ENCODE assay signal across 22 cellular contexts in genomic region chr12:113254298-113254697, GRCh38. TPM values are rescaled to one million over a fixed set of nuclear protein-coding genes. Genes with fewer than 3 reads are reported as not detected.
DNase-seq lines count a peak whose midpoint lies in the region; ATAC-seq, FAIRE-seq and TF ChIP-seq lines count a peak whose summit lies in the region.
"Had no signal": no experiment of that assay in that cellular context is flagged by ENCODE, and none has a peak within 500 bp of the region (broad histone marks: within the 10 kb centered on the region; RNA-seq: fewer than 3 reads in every experiment).

No MANE protein-coding gene starts in this region.

- H3K27ac ChIP-seq in left ventricle myocardium inferior (replicated peaks): peak overlapping the region; percentile 99
- H3K27ac ChIP-seq in K562 (ENCODE audit: extremely low read depth, low read depth, low read length): no peak overlapping the region
- H3K27ac ChIP-seq in gastrocnemius medialis: peak overlapping the region in 3 of 4 donors; percentile 93 to 99 (median 98)
- H3K27ac ChIP-seq: 22Rv1; A549; BLaER1 treated with 17β-estradiol and CSF1 and Interleukin-3, amounts not matched to agents 10 nM and 100 nM; C4-2B had no signal

- in situ Hi-C loops in K562 (cut with MboI): no loop called here
- in situ Hi-C loops in gastrocnemius medialis (cut with MboI; ENCODE audit: low sequenced_read_pairs in 4 of 4): no loop called here

- no peak for TF ChIP-seq CTCF in left ventricle myocardium inferior (IDR thresholded peaks at IDR 0.05; ENCODE audit: borderline replicate concordance)
- TF ChIP-seq CTCF in K562 (IDR thresholded peaks at IDR 0.05 in 2 of 3, conservative IDR thresholded peaks at IDR 0.05 in 1 of 3; ENCODE audit: insufficient read depth in 2 of 3, low read depth in 1 of 3, low read length in 3 of 3): no peak
- TF ChIP-seq CTCF in gastrocnemius medialis (IDR thresholded peaks at IDR 0.05 in 4 of 5, conservative IDR thresholded peaks at IDR 0.05 in 1 of 5): no peak

- H3K4me1 ChIP-seq in left ventricle myocardium inferior: peaks cover 73% of the 10 kb centered on the region
- H3K4me1 ChIP-seq in K562 (replicated peaks in 1 of 2; ENCODE audit: control insufficient read depth in 2 of 2, insufficient read depth in 2 of 2, low read length in 2 of 2): peaks cover 0 to 2% of the 10 kb centered on the region in 2 experiments; a peak in 1 of 5 replicates
- peaks cover 22 to 32% of the 10 kb centered on the region in 2 donors for H3K4me1 ChIP-seq in gastrocnemius medialis
- H3K4me1 ChIP-seq: A549 had no signal

- no peak overlapping the region for H3K4me2 ChIP-seq in K562 (ENCODE audit: insufficient read depth, low read length)
- H3K4me2 ChIP-seq: A549 had no signal

- TF ChIP-seq POLR2A in K562 (conservative IDR thresholded peaks at IDR 0.05) (no peak), gastrocnemius medialis (IDR thresholded peaks at IDR 0.05) (no peak)

- CTCF ChIA-PET in K562 (lab: Yijun Ruan, JAX; ENCODE audit: low intra/inter-chr PET ratio): no interaction called here

- no peak for TF ChIP-seq RAD21 in K562 (CRISPR knock-in tag; conservative IDR thresholded peaks at IDR 0.05 in 1 of 2, IDR thresholded peaks at IDR 0.05 in 1 of 2)

- H3K9me3 ChIP-seq in left ventricle myocardium inferior (replicated peaks) (peaks cover 16% of the 10 kb centered on the region), K562 (replicated peaks; ENCODE audit: control insufficient read depth, insufficient read depth, low read depth, low read length) (peaks cover 2% of the 10 kb centered on the region; the same call in 1 of the 2 replicates), gastrocnemius medialis (no peaks in the 10 kb centered on the region)
- H3K9me3 ChIP-seq: Caco-2 had no signal

- ATAC-seq in left cardiac atrium (no peak), K562 (no peak), gastrocnemius medialis (no peak)
- ATAC-seq: A549; CD8-positive, alpha-beta T cell had no signal

- DNase-seq in left ventricle myocardium inferior (no peak), left cardiac atrium (no peak), K562 (ENCODE audit: extremely low read depth in 1 of 4, low spot score in 3 of 4) (no peak), gastrocnemius medialis (no peak), Kasumi-1 (lab: John Stamatoyannopoulos, UW) (no peak), head of caudate nucleus (no peak)
- DNase-seq: AML-193; Caco-2; Calu3; CD4-positive, alpha-beta T cell; CD8-positive, alpha-beta T cell; DMS79 treated with DMSO at 0.1 percent for 48 hours; GF-D8 had no signal

- no TSS peak for BruUV-seq in K562 (replicated peaks; lab: Mats Ljungman, UMichigan)

- H3K36me3 ChIP-seq in left ventricle myocardium inferior: peaks cover 30% of the 10 kb centered on the region
- peaks cover 17% of the 10 kb centered on the region; the same call in 2 of the 3 replicates for H3K36me3 ChIP-seq in K562 (ENCODE audit: control insufficient read depth, insufficient read depth, low read length)
- peaks cover 0 to 3% of the 10 kb centered on the region in 2 donors for H3K36me3 ChIP-seq in gastrocnemius medialis

- no peak overlapping the region for H3K9ac ChIP-seq in K562 (ENCODE audit: insufficient read depth in 1 of 2, low read depth in 2 of 2, low read length in 2 of 2)
- H3K9ac ChIP-seq: BLaER1 treated with 17β-estradiol and CSF1 and Interleukin-3, amounts not matched to agents 10 nM and 100 nM had no signal

- H3K4me3 ChIP-seq in left ventricle myocardium inferior (no peak overlapping the region), K562 (no peak overlapping the region), gastrocnemius medialis (no peak overlapping the region)
- H3K4me3 ChIP-seq: A549; BLaER1 treated with 17β-estradiol and CSF1 and Interleukin-3, amounts not matched to agents 10 nM and 100 nM had no signal

- no peaks in the 10 kb centered on the region for H3K79me2 ChIP-seq in K562 (ENCODE audit: control insufficient read depth, insufficient read depth, low read length)

- no peak overlapping the region for H2AFZ ChIP-seq in K562 (ENCODE audit: low read depth, low read length)

- no peaks in the 10 kb centered on the region for H4K20me1 ChIP-seq in K562 (replicated peaks; ENCODE audit: control insufficient read depth, insufficient read depth, low read length)

- FAIRE-seq in K562 (lab: Jason Lieb, UNC): no peak
- FAIRE-seq: A549, D721Med, G401.6, GM12892, GM18507, GM19239 had no signal

- WGBS in K562 (ENCODE audit: insufficient coverage, low coverage, missing lambda C conversion rate): 60% methylated on average over 4 of the region's 4 CpGs

- TF ChIP-seq EP300 in K562 (IDR thresholded peaks at IDR 0.05; ENCODE audit: low read length): no peak

- intact Hi-C loops in left ventricle myocardium inferior (cut with micrococcal nuclease) (no loop called here), left cardiac atrium (cut with DNase I) (no loop called here), K562 (cut with micrococcal nuclease) (no loop called here), gastrocnemius medialis (cut with DNase I; ENCODE audit: low total_unique reads) (no loop called here), head of caudate nucleus (cut with DNase I) (no loop called here)

- no peaks in the 10 kb centered on the region for H3K9me1 ChIP-seq in K562 (ENCODE audit: control insufficient read depth, insufficient read depth, low read length)

- no peaks in the 10 kb centered on the region for H3K27me3 ChIP-seq in left ventricle myocardium inferior (ENCODE audit: low read depth)
- no peaks in the 10 kb centered on the region for H3K27me3 ChIP-seq in K562 (ENCODE audit: control insufficient read depth in 2 of 2, insufficient read depth in 2 of 2, low read length in 2 of 2)
- H3K27me3 ChIP-seq in gastrocnemius medialis: no peaks in the 10 kb centered on the region

- POLR2A ChIA-PET in K562 (lab: Yijun Ruan, JAX): interaction anchor here (0.6 to 1.3 kb wide), 3 partner anchors 9 to 68 kb away, joined by 3 to 4 read pairs (median 3); no protein-coding TSS in a partner anchor

TF ChIP-seq in K562, 482 proteins besides CTCF, POLR2A, EP300 and RAD21:
- TF ChIP-seq ZNF324 (CRISPR knock-in tag; IDR thresholded peaks at IDR 0.05) (peak; percentile 95), TEAD1 (CRISPR knock-in tag; IDR thresholded peaks at IDR 0.05) (no peak)

RNA-seq across cellular contexts. Expression of gene TPCN1, which starts 33.0 kb away (rescaled TPM):
- 153 TPM for total RNA-seq in left ventricle myocardium inferior
- 10 to 100 TPM; 66.1 to 80.6 TPM for total RNA-seq in left cardiac atrium
- 112 and 252 TPM in 2 replicates for total RNA-seq in K562 (2011; cell fraction: chromatin; rRNA removed; ENCODE audit: low replicate concordance)
- total RNA-seq in K562 (2011; cell fraction: nucleolus; rRNA removed): 110 and 123 TPM in 2 replicates
- 98.7 and 108 TPM in 2 replicates for total RNA-seq in K562 (2011; cell fraction: nucleoplasm; rRNA removed)
- 6.4 and 9.2 TPM in 2 replicates for total RNA-seq in K562 (2014; rRNA removed)
- 5.5 and 6.1 TPM in 2 replicates for total RNA-seq in K562 (2014; rRNA removed; fragmentation: Illumina TruSeq; extraction: Trizol)
- total RNA-seq in K562 (2015; rRNA removed; fragmentation: Illumina TruSeq; extraction: Trizol): 7.4 and 7.8 TPM in 2 replicates
- 23.8 and 27.2 TPM in 2 replicates for total RNA-seq in K562 (2021)
- polyA plus RNA-seq in K562 (2011; rRNA removed): 12.8 and 18.9 TPM in 2 replicates
- polyA plus RNA-seq in K562 (2011; cell fraction: cytosol; rRNA removed): 8.0 and 10.3 TPM in 2 replicates
- polyA plus RNA-seq in K562 (2011; cell fraction: nucleus; rRNA removed): 137 and 160 TPM in 2 replicates
- polyA plus RNA-seq in K562 (2012): 20.9 and 33.9 TPM in 2 replicates
- 16.2 and 17.0 TPM in 2 replicates for polyA plus RNA-seq in K562 (2014; fragmentation: Illumina TruSeq; extraction: Trizol)
- 1 to 10 TPM in 1 of 2 experiments, under 1 TPM in 1; 0.80 to 1.1 TPM for polyA plus RNA-seq in K562 (2014; fragmentation: Nextera tagmentation; extraction: Ambion mirVana)
- polyA plus RNA-seq in K562 (2014; rRNA removed): 19.2 and 19.3 TPM in 2 replicates
- 7.8 and 12.1 TPM in 2 replicates for polyA minus RNA-seq in K562 (2011; rRNA and poly(A)+ RNA removed)
- 17.9 and 21.8 TPM in 2 replicates for polyA minus RNA-seq in K562 (2011; cell fraction: cytosol; rRNA and poly(A)+ RNA removed)
- polyA minus RNA-seq in K562 (2011; cell fraction: nucleus; rRNA and poly(A)+ RNA removed): 30.6 and 40.4 TPM in 2 replicates
- total RNA-seq in gastrocnemius medialis: 10 to 100 TPM; 21.4 to 27.0 (median 25.4) TPM
